9 cellular contexts compared by ENCODE assay signal in genomic region chr1:176775996-176776395, GRCh38.
"Had no signal": no experiment of that assay in that cellular context is flagged by ENCODE, and none has a peak within 500 bp of the region (broad histone marks: within the 10 kb centered on the region; RNA-seq: fewer than 3 reads in every experiment).

No MANE protein-coding gene starts in this region.

- DNase-seq: H9, HCEC 1CT, IMR-90, KG1 had no signal

- FAIRE-seq: H1, H54, HTR-8/SVneo, K562 had no signal

- ATAC-seq: GM23338, K562 had no signal

- H3K4me3 ChIP-seq: GM23338, K562 had no signal

- H3K4me2 ChIP-seq: GM23338 had no signal
